In genomic region chr3:23653647-23654525, GRCh38 we compare ENCODE assay signal across 10 cellular contexts.
A peak's percentile ranks its signal among the peaks of the same experiment; 100 is the strongest.
DNase-seq lines count a peak whose midpoint lies in the region; ATAC-seq, FAIRE-seq and TF ChIP-seq lines count a peak whose summit lies in the region.
"Had no signal": no experiment of that assay in that cellular context is flagged by ENCODE, and none has a peak within 500 bp of the region (broad histone marks: within the 10 kb centered on the region; RNA-seq: fewer than 3 reads in every experiment).

No MANE protein-coding gene starts in this region.

- peaks cover 5 to 8% of the 10 kb centered on the region in 2 donors for H3K4me1 ChIP-seq in small intestine (ENCODE audit: control insufficient read depth in 2 of 2, insufficient read depth in 1 of 2, low read depth in 1 of 2, low read length in 1 of 2)
- H3K4me1 ChIP-seq in gastrocnemius medialis: peaks cover 0 to 12% of the 10 kb centered on the region in 2 donors
- H3K4me1 ChIP-seq in gastroesophageal sphincter: no peaks in the 10 kb centered on the region

- DNase-seq in fibroblast of villous mesenchyme (ENCODE audit: low read depth): peak; percentile 13
- DNase-seq in D341Med (ENCODE audit: low spot score): no peak
- no peak for DNase-seq in small intestine
- no peak for DNase-seq in gastrocnemius medialis
- DNase-seq: activated CD8-positive, alpha-beta memory T cell treated with anti-CD3 and anti-CD28 coated beads, Interleukin-2, amount 50 U/mL, for 4 hours had no signal

- H3K9me3 ChIP-seq in small intestine (ENCODE audit: control insufficient read depth, low read depth) (no peaks in the 10 kb centered on the region), gastrocnemius medialis (no peaks in the 10 kb centered on the region), gastroesophageal sphincter (no peaks in the 10 kb centered on the region)

- peak; percentile 93 for ATAC-seq in GM18858 (IDR thresholded peaks at IDR 0.05; ENCODE audit: unreplicated experiment)
- peak; percentile 94 for ATAC-seq in GM21526 (IDR thresholded peaks at IDR 0.05; ENCODE audit: low FRiP score, unreplicated experiment)
- ATAC-seq in HG03159 (IDR thresholded peaks at IDR 0.05; ENCODE audit: unreplicated experiment): peak; percentile 88
- no peak for ATAC-seq in gastrocnemius medialis
- no peak for ATAC-seq in gastroesophageal sphincter

- no peak for TF ChIP-seq EP300 in gastroesophageal sphincter (IDR thresholded peaks at IDR 0.05)

- intact Hi-C loops in gastrocnemius medialis (cut with DNase I; ENCODE audit: low total_unique reads): no loop called here

- H3K36me3 ChIP-seq in small intestine (ENCODE audit: control insufficient read depth in 2 of 2, insufficient read depth in 2 of 2, low read length in 2 of 2): no peaks in the 10 kb centered on the region
- H3K36me3 ChIP-seq in gastrocnemius medialis: no peaks in the 10 kb centered on the region
- H3K36me3 ChIP-seq in gastroesophageal sphincter: no peaks in the 10 kb centered on the region

- in situ Hi-C loops in gastrocnemius medialis (cut with MboI; ENCODE audit: low sequenced_read_pairs in 4 of 4): no loop called here

- no peak for TF ChIP-seq CTCF in fibroblast of villous mesenchyme (IDR thresholded peaks at IDR 0.05; ENCODE audit: insufficient read depth, low read depth, low read length)
- TF ChIP-seq CTCF in gastrocnemius medialis (IDR thresholded peaks at IDR 0.05 in 4 of 5, conservative IDR thresholded peaks at IDR 0.05 in 1 of 5): no peak
- no peak for TF ChIP-seq CTCF in gastroesophageal sphincter (IDR thresholded peaks at IDR 0.05)

- 58 to 64% (median 59%) methylated on average over 9 of the region's 9 CpGs for WGBS in small intestine, 3 donors
- 61 to 64% methylated on average over 9 of the region's 9 CpGs for WGBS in gastroesophageal sphincter (ENCODE audit: low coverage in 1 of 2), 2 donors

- H3K27me3 ChIP-seq in small intestine (ENCODE audit: control insufficient read depth in 2 of 2, insufficient read depth in 2 of 2, low read length in 2 of 2) (no peaks in the 10 kb centered on the region), gastrocnemius medialis (no peaks in the 10 kb centered on the region), gastroesophageal sphincter (no peaks in the 10 kb centered on the region)

- no peak for TF ChIP-seq POLR2A in gastrocnemius medialis (IDR thresholded peaks at IDR 0.05)
- TF ChIP-seq POLR2A in gastroesophageal sphincter (IDR thresholded peaks at IDR 0.05): no peak

- no peak for FAIRE-seq in small intestine (lab: Jason Lieb, UNC)
- FAIRE-seq: colon had no signal

- peak overlapping the region in 1 of 2 donors; percentile 4 for H3K27ac ChIP-seq in small intestine (ENCODE audit: low read depth in 1 of 2, low read length in 1 of 2)
- H3K27ac ChIP-seq in gastrocnemius medialis: no peak overlapping the region
- no peak overlapping the region for H3K27ac ChIP-seq in gastroesophageal sphincter

- H3K4me3 ChIP-seq in fibroblast of villous mesenchyme (ENCODE audit: low read depth, low read length) (no peak overlapping the region), small intestine (ENCODE audit: low read depth in 1 of 2, low read length in 2 of 2) (no peak overlapping the region), gastrocnemius medialis (no peak overlapping the region), gastroesophageal sphincter (no peak overlapping the region)

Comparison
In these comparisons a context has a peak if more than half of its experiments do, and no peak if none do; other contexts are left out.
1. ATAC-seq: peak in GM18858 (single experiment), GM21526 (single experiment) and HG03159 (single experiment); none in gastrocnemius medialis (0 of 2) and gastroesophageal sphincter (single experiment).